16 cellular contexts compared by ENCODE assay signal in the genomic region with DNA sequence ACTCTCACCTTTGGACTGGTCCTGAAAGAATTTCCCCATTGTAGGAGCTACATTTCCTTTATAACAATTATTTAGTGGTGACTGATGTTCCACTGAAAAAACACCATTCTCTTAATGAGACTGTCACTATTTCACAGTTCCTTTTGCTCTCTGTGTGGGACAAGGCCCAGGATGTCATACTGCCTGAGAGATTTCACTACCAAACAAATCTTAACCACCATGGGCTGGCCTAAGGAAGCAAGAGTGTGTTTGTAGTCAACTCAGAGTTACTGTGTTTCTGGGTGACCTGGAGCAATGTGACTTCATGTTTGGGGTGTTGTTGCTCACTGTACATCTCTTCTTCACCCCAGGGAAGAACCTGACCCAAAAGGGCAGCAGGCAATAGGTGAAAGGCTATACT. TPM values are rescaled to one million over a fixed set of nuclear protein-coding genes. Genes with fewer than 3 reads are reported as not detected.
DNase-seq lines count a peak whose midpoint lies in the region; ATAC-seq and TF ChIP-seq lines count a peak whose summit lies in the region.
"Had no signal": no experiment of that assay in that cellular context is flagged by ENCODE, and none has a peak within 500 bp of the region (broad histone marks: within the 10 kb centered on the region; RNA-seq: fewer than 3 reads in every experiment).

No MANE protein-coding gene starts in this region.

- H3K27me3 ChIP-seq in prostate gland (replicated peaks; ENCODE audit: insufficient read depth) = no peaks in the 10 kb centered on the region
- H3K27me3 ChIP-seq: stomach had no signal

- peak; percentile 66 for ATAC-seq in GM18502 (IDR thresholded peaks at IDR 0.05; ENCODE audit: poor library complexity, unreplicated experiment)
- ATAC-seq in GM21619 (IDR thresholded peaks at IDR 0.05; ENCODE audit: unreplicated experiment) = peak; percentile 52
- ATAC-seq in HG03039 (IDR thresholded peaks at IDR 0.05; ENCODE audit: unreplicated experiment) = peak; percentile 55
- peak; percentile 82 for ATAC-seq in stimulated activated memory B cell treated with anti-CD40 and anti-IgM and Interleukin-4, amounts not matched to agents 10 μg/mL and 1 μg/mL and 100 μg/mL, for 72 hours

- no peak for TF ChIP-seq CTCF in prostate gland (IDR thresholded peaks at IDR 0.05)

- H3K27me3 Mint-ChIP-seq in stimulated activated memory B cell treated with anti-CD40 and anti-IgM and Interleukin-4, amounts not matched to agents 10 μg/mL and 1 μg/mL and 100 μg/mL, for 72 hours = no peaks in the 10 kb centered on the region
- H3K27me3 Mint-ChIP-seq: activated CD4-positive, alpha-beta T cell treated with anti-CD3 and anti-CD28 coated beads, Interleukin-2, amount 10 ng/mL, durations not matched to agents 24 days and 14 days had no signal

- H3K36me3 ChIP-seq in prostate gland = no peaks in the 10 kb centered on the region
- H3K36me3 ChIP-seq: stomach had no signal

- no peak for TF ChIP-seq POLR2A in prostate gland (IDR thresholded peaks at IDR 0.05)

- H3K4me1 Mint-ChIP-seq in stimulated activated memory B cell treated with anti-CD40 and anti-IgM and Interleukin-4, amounts not matched to agents 10 μg/mL and 1 μg/mL and 100 μg/mL, for 72 hours = peaks cover 13% of the 10 kb centered on the region
- H3K4me1 Mint-ChIP-seq: activated CD4-positive, alpha-beta T cell treated with anti-CD3 and anti-CD28 coated beads, Interleukin-2, amount 10 ng/mL, durations not matched to agents 24 days and 14 days had no signal

- DNase-seq in NCI-H526 treated with DMSO at 0.1 percent for 48 hours (lab: John Stamatoyannopoulos, UW) = no peak
- DNase-seq in prostate gland (ENCODE audit: low spot score) = no peak
- DNase-seq in cerebellum (ENCODE audit: low spot score) = no peak
- DNase-seq: activated CD4-positive, alpha-beta T cell treated with anti-CD3 and anti-CD28 coated beads, Interleukin-2, amount 10 ng/mL, durations not matched to agents 24 days and 14 days; activated CD8-positive, alpha-beta memory T cell treated with anti-CD3 and anti-CD28 coated beads, Interleukin-2, amount 50 U/mL, for 4 hours; activated effector memory CD4-positive, alpha-beta T cell treated with Interleukin-2 at 50 U/mL for 16 hours; dermis blood vessel endothelial cell; GM23248; hypothalamus; NCI-H1436 treated with DMSO at 0.1 percent for 48 hours; stomach had no signal

- no peak overlapping the region for H3K4me3 Mint-ChIP-seq in stimulated activated memory B cell treated with anti-CD40 and anti-IgM and Interleukin-4, amounts not matched to agents 10 μg/mL and 1 μg/mL and 100 μg/mL, for 72 hours
- H3K4me3 Mint-ChIP-seq: activated CD4-positive, alpha-beta T cell treated with anti-CD3 and anti-CD28 coated beads, Interleukin-2, amount 10 ng/mL, durations not matched to agents 24 days and 14 days had no signal

- H3K9me3 Mint-ChIP-seq in stimulated activated memory B cell treated with anti-CD40 and anti-IgM and Interleukin-4, amounts not matched to agents 10 μg/mL and 1 μg/mL and 100 μg/mL, for 72 hours = no peaks in the 10 kb centered on the region
- H3K9me3 Mint-ChIP-seq: activated CD4-positive, alpha-beta T cell treated with anti-CD3 and anti-CD28 coated beads, Interleukin-2, amount 10 ng/mL, durations not matched to agents 24 days and 14 days had no signal

- H3K4me3 ChIP-seq in prostate gland = no peak overlapping the region
- H3K4me3 ChIP-seq: GM23248, stomach had no signal

- peak overlapping the region; percentile 32 for H3K27ac Mint-ChIP-seq in stimulated activated memory B cell treated with anti-CD40 and anti-IgM and Interleukin-4, amounts not matched to agents 10 μg/mL and 1 μg/mL and 100 μg/mL, for 72 hours
- H3K27ac Mint-ChIP-seq: activated CD4-positive, alpha-beta T cell treated with anti-CD3 and anti-CD28 coated beads, Interleukin-2, amount 10 ng/mL, durations not matched to agents 24 days and 14 days had no signal

- H3K27ac ChIP-seq in prostate gland = no peak overlapping the region
- H3K27ac ChIP-seq: GM23248, RWPE1, stomach had no signal

- no peaks in the 10 kb centered on the region for H3K9me3 ChIP-seq in prostate gland
- H3K9me3 ChIP-seq: stomach had no signal

- intact Hi-C loops in prostate gland (cut with DNase I) = no loop called here

- no peaks in the 10 kb centered on the region for H3K4me1 ChIP-seq in prostate gland (replicated peaks)
- H3K4me1 ChIP-seq: stomach had no signal

- H3K36me3 Mint-ChIP-seq in stimulated activated memory B cell treated with anti-CD40 and anti-IgM and Interleukin-4, amounts not matched to agents 10 μg/mL and 1 μg/mL and 100 μg/mL, for 72 hours = no peaks in the 10 kb centered on the region

RNA-seq across cellular contexts. Expression of gene ZNF608, which starts 50.1 kb away (rescaled TPM):
- total RNA-seq in prostate gland = 10 to 100 TPM; 22.6 to 25.3 TPM
- 86.3 TPM for total RNA-seq in cerebellum
- total RNA-seq: activated CD4-positive, alpha-beta T cell treated with anti-CD3 and anti-CD28 coated beads, Interleukin-2, amount 10 ng/mL, durations not matched to agents 24 days and 14 days had no signal
